ENCODE assay signal across 1 cellular context in genomic region chr14:89279649-89280232, GRCh38.
TF ChIP-seq lines count a peak whose summit lies in the region.

No MANE protein-coding gene starts in this region.

TF ChIP-seq in HEK293, 187 proteins besides CTCF, POLR2A, EP300 and RAD21 (continued from another document and continues in another):
- TF ChIP-seq, protein P1, sequence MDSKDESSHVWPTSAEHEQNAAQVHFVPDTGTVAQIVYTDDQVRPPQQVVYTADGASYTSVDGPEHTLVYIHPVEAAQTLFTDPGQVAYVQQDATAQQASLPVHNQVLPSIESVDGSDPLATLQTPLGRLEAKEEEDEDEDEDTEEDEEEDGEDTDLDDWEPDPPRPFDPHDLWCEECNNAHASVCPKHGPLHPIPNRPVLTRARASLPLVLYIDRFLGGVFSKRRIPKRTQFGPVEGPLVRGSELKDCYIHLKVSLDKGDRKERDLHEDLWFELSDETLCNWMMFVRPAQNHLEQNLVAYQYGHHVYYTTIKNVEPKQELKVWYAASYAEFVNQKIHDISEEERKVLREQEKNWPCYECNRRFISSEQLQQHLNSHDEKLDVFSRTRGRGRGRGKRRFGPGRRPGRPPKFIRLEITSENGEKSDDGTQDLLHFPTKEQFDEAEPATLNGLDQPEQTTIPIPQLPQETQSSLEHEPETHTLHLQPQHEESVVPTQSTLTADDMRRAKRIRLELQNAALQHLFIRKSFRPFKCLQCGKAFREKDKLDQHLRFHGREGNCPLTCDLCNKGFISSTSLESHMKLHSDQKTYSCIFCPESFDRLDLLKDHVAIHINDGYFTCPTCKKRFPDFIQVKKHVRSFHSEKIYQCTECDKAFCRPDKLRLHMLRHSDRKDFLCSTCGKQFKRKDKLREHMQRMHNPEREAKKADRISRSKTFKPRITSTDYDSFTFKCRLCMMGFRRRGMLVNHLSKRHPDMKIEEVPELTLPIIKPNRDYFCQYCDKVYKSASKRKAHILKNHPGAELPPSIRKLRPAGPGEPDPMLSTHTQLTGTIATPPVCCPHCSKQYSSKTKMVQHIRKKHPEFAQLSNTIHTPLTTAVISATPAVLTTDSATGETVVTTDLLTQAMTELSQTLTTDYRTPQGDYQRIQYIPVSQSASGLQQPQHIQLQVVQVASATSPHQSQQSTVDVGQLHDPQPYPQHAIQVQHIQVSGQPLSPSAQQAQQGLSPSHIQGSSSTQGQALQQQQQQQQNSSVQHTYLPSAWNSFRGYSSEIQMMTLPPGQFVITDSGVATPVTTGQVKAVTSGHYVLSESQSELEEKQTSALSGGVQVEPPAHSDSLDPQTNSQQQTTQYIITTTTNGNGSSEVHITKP (tag by site-specific recombination; IDR thresholded peaks at IDR 0.05), result no peak
- TF ChIP-seq EGR2 (tag by site-specific recombination; IDR thresholded peaks at IDR 0.05; ENCODE audit: low read depth), result no peak
- no peak for TF ChIP-seq ZNF530 (tag by site-specific recombination; IDR thresholded peaks at IDR 0.05; ENCODE audit: low read depth)
- no peak for TF ChIP-seq ZNF571 (tag by site-specific recombination; IDR thresholded peaks at IDR 0.05)
- peak; percentile 89 for TF ChIP-seq IKZF3 (tag by site-specific recombination; IDR thresholded peaks at IDR 0.05)
- TF ChIP-seq ZNF148 (tag by site-specific recombination; IDR thresholded peaks at IDR 0.05; ENCODE audit: borderline replicate concordance), result no peak
- no peak for TF ChIP-seq SCRT1 (tag by site-specific recombination; IDR thresholded peaks at IDR 0.05; ENCODE audit: borderline replicate concordance)
- no peak for TF ChIP-seq ZNF146 (tag by site-specific recombination; IDR thresholded peaks at IDR 0.05)
- TF ChIP-seq, protein P2, sequence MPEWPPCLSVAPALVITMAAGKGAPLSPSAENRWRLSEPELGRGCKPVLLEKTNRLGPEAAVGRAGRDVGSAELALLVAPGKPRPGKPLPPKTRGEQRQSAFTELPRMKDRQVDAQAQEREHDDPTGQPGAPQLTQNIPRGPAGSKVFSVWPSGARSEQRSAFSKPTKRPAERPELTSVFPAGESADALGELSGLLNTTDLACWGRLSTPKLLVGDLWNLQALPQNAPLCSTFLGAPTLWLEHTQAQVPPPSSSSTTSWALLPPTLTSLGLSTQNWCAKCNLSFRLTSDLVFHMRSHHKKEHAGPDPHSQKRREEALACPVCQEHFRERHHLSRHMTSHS (tag by site-specific recombination; IDR thresholded peaks at IDR 0.05), result peak; percentile 56; the same call in 1 of the 2 replicates
- peak; percentile 62; the same call in 1 of the 2 replicates for TF ChIP-seq ZNF558 (tag by site-specific recombination; IDR thresholded peaks at IDR 0.05)
- TF ChIP-seq YY2 (tag by site-specific recombination; IDR thresholded peaks at IDR 0.05), result no peak
- TF ChIP-seq, protein P3, sequence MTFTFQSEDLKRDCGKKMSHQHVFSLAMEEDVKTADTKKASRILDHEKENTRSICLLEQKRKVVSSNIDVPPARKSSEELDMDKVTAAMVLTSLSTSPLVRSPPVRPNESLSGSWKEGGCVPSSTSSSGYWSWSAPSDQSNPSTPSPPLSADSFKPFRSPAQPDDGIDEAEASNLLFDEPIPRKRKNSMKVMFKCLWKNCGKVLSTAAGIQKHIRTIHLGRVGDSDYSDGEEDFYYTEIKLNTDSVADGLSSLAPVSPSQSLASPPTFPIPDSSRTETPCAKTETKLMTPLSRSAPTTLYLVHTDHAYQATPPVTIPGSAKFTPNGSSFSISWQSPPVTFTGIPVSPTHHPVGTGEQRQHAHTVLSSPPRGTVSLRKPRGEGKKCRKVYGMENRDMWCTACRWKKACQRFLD (tag by site-specific recombination; IDR thresholded peaks at IDR 0.05), result no peak
- TF ChIP-seq, protein P4, sequence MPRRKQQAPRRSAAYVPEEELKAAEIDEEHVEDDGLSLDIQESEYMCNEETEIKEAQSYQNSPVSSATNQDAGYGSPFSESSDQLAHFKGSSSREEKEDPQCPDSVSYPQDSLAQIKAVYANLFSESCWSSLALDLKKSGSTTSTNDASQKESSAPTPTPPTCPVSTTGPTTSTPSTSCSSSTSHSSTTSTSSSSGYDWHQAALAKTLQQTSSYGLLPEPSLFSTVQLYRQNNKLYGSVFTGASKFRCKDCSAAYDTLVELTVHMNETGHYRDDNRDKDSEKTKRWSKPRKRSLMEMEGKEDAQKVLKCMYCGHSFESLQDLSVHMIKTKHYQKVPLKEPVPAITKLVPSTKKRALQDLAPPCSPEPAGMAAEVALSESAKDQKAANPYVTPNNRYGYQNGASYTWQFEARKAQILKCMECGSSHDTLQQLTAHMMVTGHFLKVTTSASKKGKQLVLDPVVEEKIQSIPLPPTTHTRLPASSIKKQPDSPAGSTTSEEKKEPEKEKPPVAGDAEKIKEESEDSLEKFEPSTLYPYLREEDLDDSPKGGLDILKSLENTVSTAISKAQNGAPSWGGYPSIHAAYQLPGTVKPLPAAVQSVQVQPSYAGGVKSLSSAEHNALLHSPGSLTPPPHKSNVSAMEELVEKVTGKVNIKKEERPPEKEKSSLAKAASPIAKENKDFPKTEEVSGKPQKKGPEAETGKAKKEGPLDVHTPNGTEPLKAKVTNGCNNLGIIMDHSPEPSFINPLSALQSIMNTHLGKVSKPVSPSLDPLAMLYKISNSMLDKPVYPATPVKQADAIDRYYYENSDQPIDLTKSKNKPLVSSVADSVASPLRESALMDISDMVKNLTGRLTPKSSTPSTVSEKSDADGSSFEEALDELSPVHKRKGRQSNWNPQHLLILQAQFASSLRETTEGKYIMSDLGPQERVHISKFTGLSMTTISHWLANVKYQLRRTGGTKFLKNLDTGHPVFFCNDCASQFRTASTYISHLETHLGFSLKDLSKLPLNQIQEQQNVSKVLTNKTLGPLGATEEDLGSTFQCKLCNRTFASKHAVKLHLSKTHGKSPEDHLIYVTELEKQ (tag by site-specific recombination; IDR thresholded peaks at IDR 0.05; ENCODE audit: borderline replicate concordance), result peak; percentile 96
- no peak for TF ChIP-seq ZBTB7A (tag by site-specific recombination; IDR thresholded peaks at IDR 0.05; ENCODE audit: low read depth)
- 0 out of 2 replicates have a peak, but pooled peaks have one; percentile 12 for TF ChIP-seq ZBTB20 (tag by site-specific recombination; IDR thresholded peaks at IDR 0.05)
- no peak for TF ChIP-seq SETDB1 (IDR thresholded peaks at IDR 0.05; ENCODE audit: insufficient read length, low read length)
- TF ChIP-seq, protein P5, sequence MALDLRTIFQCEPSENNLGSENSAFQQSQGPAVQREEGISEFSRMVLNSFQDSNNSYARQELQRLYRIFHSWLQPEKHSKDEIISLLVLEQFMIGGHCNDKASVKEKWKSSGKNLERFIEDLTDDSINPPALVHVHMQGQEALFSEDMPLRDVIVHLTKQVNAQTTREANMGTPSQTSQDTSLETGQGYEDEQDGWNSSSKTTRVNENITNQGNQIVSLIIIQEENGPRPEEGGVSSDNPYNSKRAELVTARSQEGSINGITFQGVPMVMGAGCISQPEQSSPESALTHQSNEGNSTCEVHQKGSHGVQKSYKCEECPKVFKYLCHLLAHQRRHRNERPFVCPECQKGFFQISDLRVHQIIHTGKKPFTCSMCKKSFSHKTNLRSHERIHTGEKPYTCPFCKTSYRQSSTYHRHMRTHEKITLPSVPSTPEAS (tag by site-specific recombination; IDR thresholded peaks at IDR 0.05), result no peak
- no peak for TF ChIP-seq PRDM1 (tag by site-specific recombination; IDR thresholded peaks at IDR 0.05)
- 0 out of 2 replicates have a peak, but pooled peaks have one; percentile 21 for TF ChIP-seq ZIC2 (tag by site-specific recombination; IDR thresholded peaks at IDR 0.05)
- TF ChIP-seq GLIS2 (tag by site-specific recombination; IDR thresholded peaks at IDR 0.05), result no peak
- no peak for TF ChIP-seq ZNF157 (tag by site-specific recombination; IDR thresholded peaks at IDR 0.05)
- TF ChIP-seq GLIS1 (tag by site-specific recombination; IDR thresholded peaks at IDR 0.05), result no peak
- TF ChIP-seq ZBTB21 (tag by site-specific recombination; IDR thresholded peaks at IDR 0.05), result no peak
- no peak for TF ChIP-seq ZNF391 (tag by site-specific recombination; IDR thresholded peaks at IDR 0.05; ENCODE audit: borderline replicate concordance, low read depth)
- TF ChIP-seq ZNF777 (tag by site-specific recombination; IDR thresholded peaks at IDR 0.05; ENCODE audit: borderline replicate concordance), result no peak
- TF ChIP-seq KLF16 (tag by site-specific recombination; IDR thresholded peaks at IDR 0.05), result no peak
- TF ChIP-seq KLF10 (tag by site-specific recombination; IDR thresholded peaks at IDR 0.05), result peak; percentile 55; the same call in 1 of the 2 replicates
- no peak for TF ChIP-seq ZNF138 (tag by site-specific recombination; IDR thresholded peaks at IDR 0.05; ENCODE audit: borderline replicate concordance)
- TF ChIP-seq ZFP41 (tag by site-specific recombination; IDR thresholded peaks at IDR 0.05; ENCODE audit: borderline replicate concordance), result no peak
- TF ChIP-seq ZBTB1 (tag by site-specific recombination; IDR thresholded peaks at IDR 0.05), result no peak
- TF ChIP-seq MEIS1 (CRISPR knock-in tag; IDR thresholded peaks at IDR 0.05; ENCODE audit: borderline replicate concordance), result peak; percentile 87; the same call in 1 of the 2 replicates
- peak; percentile 72; the same call in 1 of the 2 replicates for TF ChIP-seq BCL11B (tag by site-specific recombination; IDR thresholded peaks at IDR 0.05; ENCODE audit: low read depth)
- peak; percentile 99 for TF ChIP-seq OSR2 (tag by site-specific recombination; IDR thresholded peaks at IDR 0.05)
- no peak for TF ChIP-seq SALL2 (tag by site-specific recombination; IDR thresholded peaks at IDR 0.05; ENCODE audit: borderline replicate concordance)
- TF ChIP-seq, protein P6, sequence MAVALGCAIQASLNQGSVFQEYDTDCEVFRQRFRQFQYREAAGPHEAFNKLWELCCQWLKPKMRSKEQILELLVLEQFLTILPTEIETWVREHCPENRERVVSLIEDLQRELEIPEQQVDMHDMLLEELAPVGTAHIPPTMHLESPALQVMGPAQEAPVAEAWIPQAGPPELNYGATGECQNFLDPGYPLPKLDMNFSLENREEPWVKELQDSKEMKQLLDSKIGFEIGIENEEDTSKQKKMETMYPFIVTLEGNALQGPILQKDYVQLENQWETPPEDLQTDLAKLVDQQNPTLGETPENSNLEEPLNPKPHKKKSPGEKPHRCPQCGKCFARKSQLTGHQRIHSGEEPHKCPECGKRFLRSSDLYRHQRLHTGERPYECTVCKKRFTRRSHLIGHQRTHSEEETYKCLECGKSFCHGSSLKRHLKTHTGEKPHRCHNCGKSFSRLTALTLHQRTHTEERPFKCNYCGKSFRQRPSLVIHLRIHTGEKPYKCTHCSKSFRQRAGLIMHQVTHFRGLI (tag by site-specific recombination; IDR thresholded peaks at IDR 0.05), result no peak; the same call in 1 of the 2 replicates
- no peak for TF ChIP-seq MYNN (tag by site-specific recombination; IDR thresholded peaks at IDR 0.05; ENCODE audit: borderline replicate concordance)
- peak; percentile 83; the same call in 1 of the 2 replicates for TF ChIP-seq SCRT2 (tag by site-specific recombination; IDR thresholded peaks at IDR 0.05)
- TF ChIP-seq, protein P7, sequence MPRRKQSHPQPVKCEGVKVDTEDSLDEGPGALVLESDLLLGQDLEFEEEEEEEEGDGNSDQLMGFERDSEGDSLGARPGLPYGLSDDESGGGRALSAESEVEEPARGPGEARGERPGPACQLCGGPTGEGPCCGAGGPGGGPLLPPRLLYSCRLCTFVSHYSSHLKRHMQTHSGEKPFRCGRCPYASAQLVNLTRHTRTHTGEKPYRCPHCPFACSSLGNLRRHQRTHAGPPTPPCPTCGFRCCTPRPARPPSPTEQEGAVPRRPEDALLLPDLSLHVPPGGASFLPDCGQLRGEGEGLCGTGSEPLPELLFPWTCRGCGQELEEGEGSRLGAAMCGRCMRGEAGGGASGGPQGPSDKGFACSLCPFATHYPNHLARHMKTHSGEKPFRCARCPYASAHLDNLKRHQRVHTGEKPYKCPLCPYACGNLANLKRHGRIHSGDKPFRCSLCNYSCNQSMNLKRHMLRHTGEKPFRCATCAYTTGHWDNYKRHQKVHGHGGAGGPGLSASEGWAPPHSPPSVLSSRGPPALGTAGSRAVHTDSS (tag by site-specific recombination; IDR thresholded peaks at IDR 0.05), result no peak
- TF ChIP-seq WT1 (tag by site-specific recombination; IDR thresholded peaks at IDR 0.05), result peak; percentile 86
- no peak for TF ChIP-seq ZNF510 (tag by site-specific recombination; IDR thresholded peaks at IDR 0.05; ENCODE audit: insufficient replicate concordance)
- peak; percentile 91 for TF ChIP-seq GFI1B (tag by site-specific recombination; IDR thresholded peaks at IDR 0.05)
- no peak for TF ChIP-seq ZNF830 (tag by site-specific recombination; IDR thresholded peaks at IDR 0.05; ENCODE audit: low read depth)
- TF ChIP-seq, protein P8, sequence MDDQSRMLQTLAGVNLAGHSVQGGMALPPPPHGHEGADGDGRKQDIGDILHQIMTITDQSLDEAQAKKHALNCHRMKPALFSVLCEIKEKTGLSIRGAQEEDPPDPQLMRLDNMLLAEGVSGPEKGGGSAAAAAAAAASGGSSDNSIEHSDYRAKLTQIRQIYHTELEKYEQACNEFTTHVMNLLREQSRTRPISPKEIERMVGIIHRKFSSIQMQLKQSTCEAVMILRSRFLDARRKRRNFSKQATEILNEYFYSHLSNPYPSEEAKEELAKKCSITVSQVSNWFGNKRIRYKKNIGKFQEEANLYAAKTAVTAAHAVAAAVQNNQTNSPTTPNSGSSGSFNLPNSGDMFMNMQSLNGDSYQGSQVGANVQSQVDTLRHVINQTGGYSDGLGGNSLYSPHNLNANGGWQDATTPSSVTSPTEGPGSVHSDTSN (CRISPR knock-in tag; IDR thresholded peaks at IDR 0.05), result no peak
- TF ChIP-seq ZNF423 (tag by site-specific recombination; IDR thresholded peaks at IDR 0.05), result no peak
- no peak for TF ChIP-seq ZNF514 (tag by site-specific recombination; IDR thresholded peaks at IDR 0.05)
- no peak for TF ChIP-seq ZNF174 (tag by site-specific recombination; IDR thresholded peaks at IDR 0.05)
- no peak for TF ChIP-seq ZNF624 (tag by site-specific recombination; IDR thresholded peaks at IDR 0.05)
